ENCODE assay signal across 7 cellular contexts in genomic region chr1:19715334-19716203, GRCh38. TPM values are rescaled to one million over a fixed set of nuclear protein-coding genes. Genes with fewer than 3 reads are reported as not detected.
A peak's percentile ranks its signal among the peaks of the same experiment; 100 is the strongest.
DNase-seq lines count a peak whose midpoint lies in the region; ATAC-seq and TF ChIP-seq lines count a peak whose summit lies in the region.

No MANE protein-coding gene starts in this region.

- peak overlapping the region; percentile 47; the same call in 1 of the 2 replicates for H3K4me3 ChIP-seq in OCI-LY3 (ENCODE audit: low read length)

- peak; percentile 94 to 97 for ATAC-seq in naive B cell (ENCODE audit: low read depth in 2 of 2)

- DNase-seq in GM13976 (ENCODE audit: low spot score) (peak; percentile 84), KBM-7 (peak; percentile 97), epithelial cell of prostate (ENCODE audit: low read depth, low spot score) (peak; percentile 64), naive B cell (peak; percentile 55)
- DNase-seq in activated CD8-positive, alpha-beta memory T cell treated with anti-CD3 and anti-CD28 coated beads, Interleukin-2, amount 50 U/mL, for 24 hours (ENCODE audit: extremely low read depth), result peak; percentile 74
- DNase-seq in stimulated activated CD8-positive, alpha-beta memory T cell treated with anti-CD3 and anti-CD28 coated beads, Interleukin-7, amount 100 ng/mL, for 4 hours (ENCODE audit: low read depth in 2 of 2), result peak; percentile 57 to 63

- H3K27me3 Mint-ChIP-seq in naive B cell, result no peaks in the 10 kb centered on the region

- peaks cover 1 to 8% of the 10 kb centered on the region in 2 donors for H3K36me3 Mint-ChIP-seq in naive B cell

- peak overlapping the region in 1 of 6 donors; percentile 80 for H3K27ac Mint-ChIP-seq in naive B cell

- no peaks in the 10 kb centered on the region for H3K9me3 Mint-ChIP-seq in naive B cell

- H3K4me1 Mint-ChIP-seq in naive B cell, result peaks cover 5 to 7% (median 6%) of the 10 kb centered on the region in 3 donors

- H3K36me3 ChIP-seq in OCI-LY3 (replicated peaks; ENCODE audit: low read depth, low read length), result peaks cover 2% of the 10 kb centered on the region

- no peak overlapping the region for H3K4me3 Mint-ChIP-seq in naive B cell

- peaks cover 18% of the 10 kb centered on the region for H3K4me1 ChIP-seq in OCI-LY3 (ENCODE audit: low read length)

- no peaks in the 10 kb centered on the region for H3K9me3 ChIP-seq in OCI-LY3 (ENCODE audit: insufficient read depth, low read length)

- no peak overlapping the region for H2AFZ ChIP-seq in OCI-LY3 (ENCODE audit: low read depth, low read length)

- no peaks in the 10 kb centered on the region for H4K20me1 ChIP-seq in OCI-LY3 (ENCODE audit: insufficient read depth, low read length)

- peak overlapping the region; percentile 54 for H3K4me2 ChIP-seq in OCI-LY3 (ENCODE audit: low read length)

- no peak overlapping the region for H3K9ac ChIP-seq in OCI-LY3 (ENCODE audit: low read length)

- in situ Hi-C loops in GM13976 (cut with MboI; ENCODE audit: low sequenced_read_pairs, unreplicated experiment), result no loop called here
- in situ Hi-C loops in KBM-7 (cut with MboI; ENCODE audit: low pct_unique_long_range_greater_than_20kb, low sequenced_read_pairs), result no loop called here

- H3K79me2 ChIP-seq in OCI-LY3 (ENCODE audit: low read length), result no peaks in the 10 kb centered on the region

- no peaks in the 10 kb centered on the region for H3K27me3 ChIP-seq in OCI-LY3 (ENCODE audit: low read depth, low read length)

- no peak overlapping the region for H3K27ac ChIP-seq in OCI-LY3 (ENCODE audit: low read length)
- H3K27ac ChIP-seq in epithelial cell of prostate, result no peak overlapping the region

- TF ChIP-seq CTCF in GM13976 (IDR thresholded peaks at IDR 0.05; ENCODE audit: borderline replicate concordance, control extremely low read depth, extremely low read depth, insufficient read depth, missing control alignments), result peak; percentile 83
- peak; percentile 71 for TF ChIP-seq CTCF in OCI-LY3 (IDR thresholded peaks at IDR 0.05; ENCODE audit: low read depth, low read length)

RNA-seq across cellular contexts. Expression of gene HTR6, which starts 50.9 kb away (rescaled TPM):
- polyA plus RNA-seq in naive B cell (ENCODE audit: low read depth in 6 of 6), result not detected
